ENCODE assay signal across 17 cellular contexts in the genomic region with DNA sequence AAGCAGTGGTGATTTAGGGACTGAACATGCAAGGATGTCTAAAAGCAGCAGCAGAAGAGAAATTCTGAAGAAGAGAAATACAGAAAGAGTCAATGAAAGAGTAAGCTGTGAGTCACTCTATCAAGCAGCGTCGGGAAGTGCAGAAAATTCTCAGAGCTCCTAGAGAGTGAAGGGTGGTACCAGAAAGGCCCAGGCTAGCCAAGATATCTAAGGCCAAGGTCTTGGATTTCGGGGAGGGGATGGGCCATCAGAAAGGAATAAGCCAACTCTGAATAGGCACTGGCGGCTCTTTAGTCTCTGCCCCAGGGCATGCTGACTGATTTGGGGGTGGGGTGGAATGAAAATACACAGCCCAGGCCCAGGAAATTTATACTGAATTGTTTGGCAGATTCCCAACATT.
DNase-seq lines count a peak whose midpoint lies in the region; ATAC-seq and TF ChIP-seq lines count a peak whose summit lies in the region.
"Had no signal": no experiment of that assay in that cellular context is flagged by ENCODE, and none has a peak within 500 bp of the region (broad histone marks: within the 10 kb centered on the region; RNA-seq: fewer than 3 reads in every experiment).

No MANE protein-coding gene starts in this region.

- no peak overlapping the region for H3K27ac ChIP-seq in ACC112 (ENCODE audit: low read depth, low read length)
- no peak overlapping the region for H3K27ac ChIP-seq in IMR-90 (ENCODE audit: insufficient read depth, low read length)
- peak overlapping the region; percentile 62 for H3K27ac ChIP-seq in SK-N-MC
- H3K27ac ChIP-seq: lower lobe of right lung, Peyer's patch, tibial nerve had no signal

- in situ Hi-C loops in IMR-90 (cut with MboI; ENCODE audit: low sequenced_read_pairs), result no loop called here

- TF ChIP-seq POLR2A in IMR-90 (IDR thresholded peaks at IDR 0.05; ENCODE audit: low read depth, low read length), result no peak

- H3K79me1 ChIP-seq in IMR-90 (ENCODE audit: low read depth in 1 of 2, low read length in 2 of 2), result no peaks in the 10 kb centered on the region

- no peak overlapping the region for H3K4me2 ChIP-seq in IMR-90 (ENCODE audit: low read depth, low read length)

- H3K27me3 ChIP-seq in ACC112 (ENCODE audit: insufficient read depth, low read length) (no peaks in the 10 kb centered on the region), IMR-90 (ENCODE audit: control insufficient read depth, insufficient read depth, low read length) (no peaks in the 10 kb centered on the region; the same call in 1 of the 2 replicates)
- H3K27me3 ChIP-seq: Peyer's patch, tibial nerve had no signal

- H3K79me2 ChIP-seq in ACC112 (ENCODE audit: control insufficient read depth, insufficient read depth, low read length, unreplicated experiment), result no peaks in the 10 kb centered on the region

- peaks cover 15% of the 10 kb centered on the region for H3K4me1 ChIP-seq in ACC112 (ENCODE audit: control insufficient read depth, insufficient read depth, low read length, unreplicated experiment)
- H3K4me1 ChIP-seq in IMR-90 (ENCODE audit: control insufficient read depth, insufficient read depth, low read length), result no peaks in the 10 kb centered on the region
- H3K4me1 ChIP-seq: lower lobe of right lung, Peyer's patch had no signal

- H2AK5ac ChIP-seq in IMR-90 (ENCODE audit: low read depth, low read length), result no peak overlapping the region

- H3K36me3 ChIP-seq in ACC112 (ENCODE audit: insufficient read depth, low read length) (no peaks in the 10 kb centered on the region), IMR-90 (ENCODE audit: control insufficient read depth, insufficient read depth, low read length) (no peaks in the 10 kb centered on the region), SK-N-MC (ENCODE audit: insufficient read depth, low read length) (no peaks in the 10 kb centered on the region)
- H3K36me3 ChIP-seq: lower lobe of right lung, Peyer's patch, tibial nerve had no signal

- H2AFZ ChIP-seq in ACC112 (ENCODE audit: low read length, unreplicated experiment) (peak overlapping the region; percentile 5), IMR-90 (replicated peaks; ENCODE audit: low read length, poor library complexity) (no peak overlapping the region)

- H2BK120ac ChIP-seq in IMR-90 (ENCODE audit: low read depth, low read length), result no peak overlapping the region

- no peaks in the 10 kb centered on the region for H4K20me1 ChIP-seq in IMR-90 (ENCODE audit: insufficient read depth, low read length)

- no peak overlapping the region for H4K8ac ChIP-seq in IMR-90 (ENCODE audit: low read depth in 2 of 2, low read length in 2 of 2)

- H3K4me3 ChIP-seq in ACC112 (ENCODE audit: low read depth, low read length), result no peak overlapping the region
- no peak overlapping the region for H3K4me3 ChIP-seq in IMR-90 (ENCODE audit: insufficient read depth, low read depth, low read length)
- H3K4me3 ChIP-seq in SK-N-MC, result peak overlapping the region; percentile 48
- H3K4me3 ChIP-seq: lower lobe of right lung, Peyer's patch, tibial nerve had no signal

- H2BK5ac ChIP-seq in IMR-90 (ENCODE audit: low read depth, low read length, poor library complexity, severe bottlenecking), result no peak overlapping the region

- no peaks in the 10 kb centered on the region for H3K9me3 ChIP-seq in IMR-90 (ENCODE audit: control insufficient read depth, insufficient read depth, low read length)
- no peaks in the 10 kb centered on the region for H3K9me3 ChIP-seq in SK-N-MC (ENCODE audit: low read depth, low read length)
- H3K9me3 ChIP-seq: lower lobe of right lung, Peyer's patch, tibial nerve had no signal

- no peaks in the 10 kb centered on the region for H3K9me1 ChIP-seq in IMR-90 (ENCODE audit: insufficient read depth, low read length)

- DNase-seq in IMR-90 (no peak), SK-N-MC (ENCODE audit: low read depth, low spot score) (peak; percentile 32), iris pigment epithelial cell (ENCODE audit: low read depth) (peak; percentile 8), left ventricle myocardium superior (no peak), NCI-H2081 treated with DMSO at 0.1 percent for 48 hours (lab: John Stamatoyannopoulos, UW) (no peak)
- DNase-seq in activated effector memory CD4-positive, alpha-beta T cell treated with anti-CD3 and anti-CD28 coated beads, Interleukin-2, amount 50 U/mL, for 16 hours, result no peak
- DNase-seq: activated naive CD4-positive, alpha-beta T cell treated with anti-CD3 and anti-CD28 coated beads for 36 hours; effector memory CD4-positive, alpha-beta T cell; lower lobe of right lung; NCI-H510A treated with DMSO at 0.1 percent for 48 hours; Peyer's patch; stimulated activated CD4-positive, alpha-beta T cell treated with anti-CD3 and anti-CD28 coated beads, Interleukin-2, amount 100 ng/mL, for 48 hours; T-cell had no signal

- H4K5ac ChIP-seq in IMR-90 (ENCODE audit: low read depth, low read length), result no peak overlapping the region

- ATAC-seq in IMR-90 (ENCODE audit: low read depth) (peak; percentile 62; the same call in 1 of the 2 replicates), left ventricle myocardium superior (no peak), GM18867 (IDR thresholded peaks at IDR 0.05; ENCODE audit: unreplicated experiment) (no peak)
- ATAC-seq: activated CD4-positive, CD25-positive, alpha-beta regulatory T cell treated with anti-CD3 and anti-CD28 coated beads, Interleukin-2, amount 50 U/mL, for 24 hours; lower lobe of right lung; T-cell had no signal

- H3K56ac ChIP-seq in IMR-90 (ENCODE audit: extremely low read depth, insufficient read depth, low read length), result no peak overlapping the region

- CTCF ChIA-PET in IMR-90 (lab: Yijun Ruan, JAX), result interaction anchor here (1.6 kb wide), 1 partner anchor 13 kb away, joined by 4 read pairs; no protein-coding TSS in a partner anchor

- H3K18ac ChIP-seq in IMR-90 (ENCODE audit: low read depth, low read length), result no peak overlapping the region

- no peak overlapping the region for H3K4ac ChIP-seq in IMR-90 (ENCODE audit: low read depth, low read length)

- no peak overlapping the region for H3K14ac ChIP-seq in IMR-90 (replicated peaks; ENCODE audit: low read depth, low read length)

- WGBS in IMR-90 (ENCODE audit: extremely low coverage in 2 of 2, insufficient read length in 1 of 2), 2 experiments, result 41% methylated on average over 3 of the region's 4 CpGs; no CpG with 5 or more reads in 1 of the 2 experiments

- H3K23ac ChIP-seq in IMR-90 (ENCODE audit: low read depth, low read length), result no peak overlapping the region

- no peak overlapping the region for H2AK9ac ChIP-seq in IMR-90 (replicated peaks; ENCODE audit: low read depth, low read length, poor library complexity)

- BruUV-seq in IMR-90 (replicated peaks; lab: Mats Ljungman, UMichigan), result no TSS peak

- dilution Hi-C loops in IMR-90 (cut with HindIII; ENCODE audit: low sequenced_read_pairs, unreplicated experiment), result no loop called here

- TF ChIP-seq CTCF in IMR-90 (conservative IDR thresholded peaks at IDR 0.05; ENCODE audit: low read depth, low read length), result no peak

- H3K9ac ChIP-seq in IMR-90 (ENCODE audit: low read depth, low read length) (no peak overlapping the region), SK-N-MC (ENCODE audit: insufficient read length) (no peak overlapping the region)

- intact Hi-C loops in IMR-90 (cut with micrococcal nuclease), result no loop called here
- intact Hi-C loops in left ventricle myocardium superior (cut with micrococcal nuclease), result no loop called here

- H2BK15ac ChIP-seq in IMR-90 (ENCODE audit: low read depth, low read length), result no peak overlapping the region

- no peak overlapping the region for H4K91ac ChIP-seq in IMR-90 (ENCODE audit: insufficient read depth, low read depth, low read length)

- no peak for TF ChIP-seq RAD21 in IMR-90 (IDR thresholded peaks at IDR 0.05; ENCODE audit: low read length)

- no peak overlapping the region for H2BK20ac ChIP-seq in IMR-90 (ENCODE audit: low read depth, low read length)

- POLR2A ChIA-PET in IMR-90 (lab: Charles Lee; ENCODE audit: unreplicated experiment), result no interaction called here

TF ChIP-seq in IMR-90, 13 proteins besides CTCF, POLR2A, EP300 and RAD21:
- no peak for TF ChIP-seq CEBPB (IDR thresholded peaks at IDR 0.05; ENCODE audit: low read depth, low read length)
- TF ChIP-seq RFX5 (IDR thresholded peaks at IDR 0.05; ENCODE audit: low read depth, low read length), result no peak

Comparison
In these comparisons a context has a peak if more than half of its experiments do, and no peak if none do; other contexts are left out.
1. DNase-seq: peak in SK-N-MC (single experiment) and iris pigment epithelial cell (single experiment); none in IMR-90 (single experiment), left ventricle myocardium superior (single experiment), NCI-H2081 treated with DMSO at 0.1 percent for 48 hours (single experiment) and activated effector memory CD4-positive, alpha-beta T cell treated with anti-CD3 and anti-CD28 coated beads, Interleukin-2, amount 50 U/mL, for 16 hours (single experiment).